In genomic region chr2:171160119-171160629, GRCh38 we compare ENCODE assay signal across 8 cellular contexts. TPM values are rescaled to one million over a fixed set of nuclear protein-coding genes. Genes with fewer than 3 reads are reported as not detected.
DNase-seq lines count a peak whose midpoint lies in the region; ATAC-seq lines count a peak whose summit lies in the region.

No MANE protein-coding gene starts in this region.

- H3K4me1 ChIP-seq in mesodermal cell (ENCODE audit: control insufficient read depth, insufficient read depth, low read length, poor library complexity, severe bottlenecking) = no peaks in the 10 kb centered on the region

- CTCF ChIA-PET in activated CD8-positive, alpha-beta T cell treated with anti-CD3 and anti-CD28 coated beads, Interleukin-2, amount 10 ng/mL, durations not matched to agents 7 days and 5 days (lab: Charles Lee) = interaction anchor here (1.0 to 5.7 kb wide), 8 partner anchors 73 to 256 kb away, joined by 3 to 48 read pairs (median 12); partner anchors contain the start of gene GORASP2

- ATAC-seq in HG02973 (IDR thresholded peaks at IDR 0.05; ENCODE audit: unreplicated experiment) = peak; percentile 28
- ATAC-seq in activated CD8-positive, alpha-beta T cell treated with anti-CD3 and anti-CD28 coated beads, Interleukin-2, amount 10 ng/mL, durations not matched to agents 7 days and 5 days = peak; percentile 61
- peak; percentile 41 for ATAC-seq in effector memory CD8-positive, alpha-beta T cell (replicated peaks)

- H3K4me1 Mint-ChIP-seq in activated CD8-positive, alpha-beta T cell treated with anti-CD3 and anti-CD28 coated beads, Interleukin-2, amount 10 ng/mL, durations not matched to agents 7 days and 5 days (ENCODE audit: low read depth) = peaks cover 57% of the 10 kb centered on the region
- peaks cover 40 to 48% of the 10 kb centered on the region in 2 donors for H3K4me1 Mint-ChIP-seq in effector memory CD8-positive, alpha-beta T cell (ENCODE audit: low read depth in 2 of 2)

- WGBS in mesodermal cell (ENCODE audit: insufficient coverage in 2 of 2), 2 experiments = 0 to 1% methylated on average over 21 to 35 of the region's 50 CpGs

- H3K9me3 ChIP-seq in mesodermal cell (ENCODE audit: control insufficient read depth, low read length) = no peaks in the 10 kb centered on the region

- H3K36me3 Mint-ChIP-seq in activated CD8-positive, alpha-beta T cell treated with anti-CD3 and anti-CD28 coated beads, Interleukin-2, amount 10 ng/mL, durations not matched to agents 7 days and 5 days (ENCODE audit: low read depth) = peaks cover 16% of the 10 kb centered on the region
- peaks cover 17% of the 10 kb centered on the region for H3K36me3 Mint-ChIP-seq in effector memory CD8-positive, alpha-beta T cell (ENCODE audit: insufficient read depth)

- H3K9me3 Mint-ChIP-seq in activated CD8-positive, alpha-beta T cell treated with anti-CD3 and anti-CD28 coated beads, Interleukin-2, amount 10 ng/mL, durations not matched to agents 7 days and 5 days (ENCODE audit: insufficient read depth) = no peaks in the 10 kb centered on the region
- H3K9me3 Mint-ChIP-seq in effector memory CD8-positive, alpha-beta T cell = no peaks in the 10 kb centered on the region

- H3K27ac Mint-ChIP-seq in activated CD8-positive, alpha-beta T cell treated with anti-CD3 and anti-CD28 coated beads, Interleukin-2, amount 10 ng/mL, durations not matched to agents 7 days and 5 days = peak overlapping the region; percentile 96
- H3K27ac Mint-ChIP-seq in effector memory CD8-positive, alpha-beta T cell = peak overlapping the region; percentile 97 to 98

- peak overlapping the region; percentile 97 for H3K27ac ChIP-seq in mesodermal cell (ENCODE audit: low read depth, low read length, severe bottlenecking)

- peak; percentile 34 for DNase-seq in DMS153 (lab: John Stamatoyannopoulos, UW)
- no peak for DNase-seq in DMS153 treated with DMSO at 0.1 percent for 48 hours (lab: John Stamatoyannopoulos, UW; ENCODE audit: unreplicated experiment)
- DNase-seq in NCI-H345 treated with DMSO at 0.1 percent for 48 hours (lab: John Stamatoyannopoulos, UW; ENCODE audit: unreplicated experiment) = peak; percentile 45
- peak; percentile 71 for DNase-seq in activated CD8-positive, alpha-beta T cell treated with anti-CD3 and anti-CD28 coated beads, Interleukin-2, amount 10 ng/mL, durations not matched to agents 7 days and 5 days
- peak; percentile 40 to 54 (median 46) for DNase-seq in effector memory CD8-positive, alpha-beta T cell
- peak; percentile 32 for DNase-seq in stimulated activated CD8-positive, alpha-beta memory T cell treated with anti-CD3 and anti-CD28 coated beads, Interleukin-15, amount 100 ng/mL, for 1 hour (ENCODE audit: low read depth)

- peak overlapping the region; percentile 99 for H3K4me3 Mint-ChIP-seq in activated CD8-positive, alpha-beta T cell treated with anti-CD3 and anti-CD28 coated beads, Interleukin-2, amount 10 ng/mL, durations not matched to agents 7 days and 5 days
- H3K4me3 Mint-ChIP-seq in effector memory CD8-positive, alpha-beta T cell = peak overlapping the region; percentile 95 to 97

- H3K27me3 Mint-ChIP-seq in activated CD8-positive, alpha-beta T cell treated with anti-CD3 and anti-CD28 coated beads, Interleukin-2, amount 10 ng/mL, durations not matched to agents 7 days and 5 days (ENCODE audit: low read depth) = no peaks in the 10 kb centered on the region
- H3K27me3 Mint-ChIP-seq in effector memory CD8-positive, alpha-beta T cell = no peaks in the 10 kb centered on the region

- H3K4me3 ChIP-seq in mesodermal cell (ENCODE audit: extremely low read depth, insufficient read depth, low read length, poor library complexity, severe bottlenecking) = peak overlapping the region; percentile 91

- no peaks in the 10 kb centered on the region for H3K36me3 ChIP-seq in mesodermal cell (ENCODE audit: control insufficient read depth, insufficient read depth, low read length)

- POLR2A ChIA-PET in activated CD8-positive, alpha-beta T cell treated with anti-CD3 and anti-CD28 coated beads, Interleukin-2, amount 10 ng/mL, durations not matched to agents 7 days and 5 days (lab: Charles Lee) = interaction anchor here (0.5 to 1.6 kb wide), 9 partner anchors 19 to 273 kb away, joined by 3 to 7 read pairs (median 4); partner anchors contain the start of genes DCAF17 and METTL8

RNA-seq across cellular contexts. Expression of gene TLK1, which starts 0.5 kb away (rescaled TPM):
- total RNA-seq in activated CD8-positive, alpha-beta T cell treated with anti-CD3 and anti-CD28 coated beads, Interleukin-2, amount 10 ng/mL, durations not matched to agents 7 days and 5 days = 10 to 100 TPM; 89.1 to 96.3 TPM
- 24.5 TPM for polyA plus RNA-seq in mesodermal cell (2013, experiment 1 of 2)
- 25.1 TPM for polyA plus RNA-seq in mesodermal cell (2013, experiment 2 of 2)
